In the genomic region with DNA sequence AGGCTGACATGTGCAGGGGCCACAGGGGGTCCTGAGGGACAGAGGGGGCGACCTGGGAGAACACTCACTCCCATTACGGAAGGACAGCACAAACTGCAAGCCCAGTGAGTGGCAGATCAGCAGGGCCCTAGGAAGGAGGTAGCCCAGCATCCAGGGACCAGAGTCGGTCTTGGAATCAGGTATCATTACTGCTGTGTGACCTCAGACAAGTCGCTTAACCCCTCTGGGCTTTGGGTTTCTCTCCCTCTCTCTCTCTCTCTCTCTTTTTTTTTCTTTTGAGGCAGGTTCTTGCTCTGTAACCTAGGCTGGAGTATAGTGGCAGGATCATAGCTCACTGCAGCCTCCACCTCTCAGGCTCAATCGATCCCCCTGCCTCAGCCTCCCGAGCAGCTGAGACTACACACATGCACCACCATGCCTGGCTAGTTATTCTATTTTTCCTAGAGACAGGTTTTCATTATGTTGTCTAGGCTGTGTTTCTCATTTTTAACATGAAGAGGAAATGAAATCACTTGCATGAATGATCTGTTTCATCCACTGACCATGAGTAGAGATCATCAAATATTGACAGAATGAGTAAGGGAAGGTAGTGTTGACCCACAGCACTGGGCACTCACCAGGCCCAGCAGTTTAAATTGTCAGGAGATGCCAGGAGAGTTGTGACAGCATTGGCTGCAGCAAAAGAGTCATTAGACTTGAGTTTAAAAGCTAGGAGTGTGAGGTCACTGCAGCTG, we compare ENCODE assay signal across 19 cellular contexts. TPM values are rescaled to one million over a fixed set of nuclear protein-coding genes. Genes with fewer than 3 reads are reported as not detected.
DNase-seq lines count a peak whose midpoint lies in the region; ATAC-seq, FAIRE-seq and TF ChIP-seq lines count a peak whose summit lies in the region.
"Had no signal": no experiment of that assay in that cellular context is flagged by ENCODE, and none has a peak within 500 bp of the region (broad histone marks: within the 10 kb centered on the region; RNA-seq: fewer than 3 reads in every experiment).

No MANE protein-coding gene starts in this region.

- CTCF ChIA-PET in MCF 10A (lab: Yijun Ruan, JAX), result interaction anchor here (0.7 kb wide), 1 partner anchor 1957 kb away, joined by 4 read pairs; a partner anchor contains a TSS

- H3K4me1 Mint-ChIP-seq in MCF 10A (ENCODE audit: insufficient read depth, unreplicated experiment), result no peaks in the 10 kb centered on the region

- H3K4me1 ChIP-seq in breast epithelium, result no peaks in the 10 kb centered on the region
- H3K4me1 ChIP-seq in RWPE2 (ENCODE audit: insufficient read depth, poor library complexity, severe bottlenecking), result no peaks in the 10 kb centered on the region
- H3K4me1 ChIP-seq in aorta (ENCODE audit: control insufficient read depth in 1 of 2, insufficient read depth in 2 of 2, low read length in 2 of 2), result no peaks in the 10 kb centered on the region
- H3K4me1 ChIP-seq: adrenal gland, gastroesophageal sphincter, parathyroid adenoma, spleen had no signal

- H3K27ac ChIP-seq in breast epithelium, result peak overlapping the region; percentile 61 to 70
- H3K27ac ChIP-seq in RWPE2 (ENCODE audit: poor library complexity, severe bottlenecking), result no peak overlapping the region
- H3K27ac ChIP-seq in aorta (ENCODE audit: low read depth in 1 of 2, low read length in 2 of 2), result no peak overlapping the region
- no peak overlapping the region for H3K27ac ChIP-seq in brain microvascular endothelial cell
- H3K27ac ChIP-seq: adrenal gland, gastroesophageal sphincter, parathyroid adenoma, spleen had no signal

- H3K9me3 ChIP-seq in breast epithelium (peaks cover 2 to 5% of the 10 kb centered on the region in 2 donors), RWPE2 (ENCODE audit: severe bottlenecking) (peaks cover 2% of the 10 kb centered on the region), aorta (ENCODE audit: control insufficient read depth, low read length) (no peaks in the 10 kb centered on the region)
- H3K9me3 ChIP-seq: adrenal gland had no signal

- no peaks in the 10 kb centered on the region for H3K9me3 Mint-ChIP-seq in MCF 10A (ENCODE audit: unreplicated experiment)

- intact Hi-C loops in breast epithelium (cut with DNase I; ENCODE audit: low total_unique reads) (no loop called here), MCF 10A (cut with micrococcal nuclease) (no loop called here), aorta (cut with DNase I) (no loop called here), Right ventricle myocardium inferior (cut with DNase I) (no loop called here)

- H3K4me3 ChIP-seq in breast epithelium, result no peak overlapping the region
- H3K4me3 ChIP-seq in RWPE2 (ENCODE audit: severe bottlenecking), result no peak overlapping the region
- no peak overlapping the region for H3K4me3 ChIP-seq in aorta (ENCODE audit: low read length in 2 of 2)
- H3K4me3 ChIP-seq in brain microvascular endothelial cell (ENCODE audit: low read depth, low read length), result no peak overlapping the region
- H3K4me3 ChIP-seq: adrenal gland, gastroesophageal sphincter, spleen had no signal

- WGBS in aorta, 2 donors, result 94 to 95% methylated on average over 6 of the region's 6 CpGs

- peak; percentile 22 to 63 for DNase-seq in breast epithelium (ENCODE audit: low spot score in 2 of 2)
- DNase-seq in MCF 10A (ENCODE audit: unreplicated experiment), result no peak
- no peak for DNase-seq in RWPE2 (ENCODE audit: low spot score)
- DNase-seq in left lobe of liver (ENCODE audit: low spot score), result peak; percentile 76
- no peak for DNase-seq in aorta
- DNase-seq in Right ventricle myocardium inferior (ENCODE audit: missing footprints), result no peak
- no peak for DNase-seq in brain microvascular endothelial cell
- no peak for DNase-seq in H54 (ENCODE audit: insufficient read length, low spot score)
- DNase-seq: activated CD8-positive, alpha-beta T cell treated with anti-CD3 and anti-CD28 coated beads for 36 hours; adrenal gland; GF-D8; NCI-H226; spleen; stimulated activated naive CD8-positive, alpha-beta T cell treated with anti-CD3 and anti-CD28 coated beads, Interleukin-15, amount 100 ng/mL, for 72 hours had no signal

- no peak overlapping the region for H3K27ac Mint-ChIP-seq in MCF 10A (ENCODE audit: low read depth, unreplicated experiment)
- H3K27ac Mint-ChIP-seq: activated CD8-positive, alpha-beta T cell treated with anti-CD3 and anti-CD28 coated beads for 36 hours; stimulated activated naive CD8-positive, alpha-beta T cell treated with anti-CD3 and anti-CD28 coated beads, Interleukin-15, amount 100 ng/mL, for 72 hours had no signal

- no TSS peak for BruUV-seq in MCF 10A (replicated peaks; lab: Mats Ljungman, UMichigan)

- H3K36me3 ChIP-seq in breast epithelium (no peaks in the 10 kb centered on the region), RWPE2 (ENCODE audit: low read depth) (no peaks in the 10 kb centered on the region), aorta (ENCODE audit: control insufficient read depth in 1 of 2, insufficient read depth in 2 of 2, low read length in 1 of 2) (no peaks in the 10 kb centered on the region), brain microvascular endothelial cell (replicated peaks) (no peaks in the 10 kb centered on the region)
- H3K36me3 ChIP-seq: adrenal gland, gastroesophageal sphincter had no signal

- H3K36me3 Mint-ChIP-seq in MCF 10A (ENCODE audit: insufficient read depth, unreplicated experiment), result no peaks in the 10 kb centered on the region

- ATAC-seq in RWPE2 (ENCODE audit: low read depth), result peak; percentile 88
- peak; percentile 98 for ATAC-seq in left lobe of liver
- ATAC-seq in aorta (ENCODE audit: low FRiP score), result peak; percentile 31
- no peak for ATAC-seq in Right ventricle myocardium inferior
- ATAC-seq: activated CD8-positive, alpha-beta T cell treated with anti-CD3 and anti-CD28 coated beads for 36 hours; gastroesophageal sphincter; HCT116; stimulated activated naive CD8-positive, alpha-beta T cell treated with anti-CD3 and anti-CD28 coated beads, Interleukin-15, amount 100 ng/mL, for 72 hours had no signal

- TF ChIP-seq POLR2A in breast epithelium (IDR thresholded peaks at IDR 0.05) (no peak), H54 (IDR thresholded peaks at IDR 0.05; ENCODE audit: low read depth, low read length) (no peak)

- no peak for TF ChIP-seq CTCF in breast epithelium (IDR thresholded peaks at IDR 0.05)
- TF ChIP-seq CTCF in MCF 10A (IDR thresholded peaks at IDR 0.05; ENCODE audit: unreplicated experiment), result no peak
- TF ChIP-seq CTCF in RWPE2 (IDR thresholded peaks at IDR 0.05; ENCODE audit: poor library complexity, severe bottlenecking), result no peak
- TF ChIP-seq CTCF in brain microvascular endothelial cell (IDR thresholded peaks at IDR 0.05; ENCODE audit: low read depth, low read length, missing control alignments), result no peak

- H3K4me3 Mint-ChIP-seq in MCF 10A (ENCODE audit: unreplicated experiment), result no peak overlapping the region
- H3K4me3 Mint-ChIP-seq: activated CD8-positive, alpha-beta T cell treated with anti-CD3 and anti-CD28 coated beads for 36 hours; stimulated activated naive CD8-positive, alpha-beta T cell treated with anti-CD3 and anti-CD28 coated beads, Interleukin-15, amount 100 ng/mL, for 72 hours had no signal

- H3K27me3 Mint-ChIP-seq in MCF 10A (ENCODE audit: insufficient read depth, unreplicated experiment), result no peaks in the 10 kb centered on the region
- H3K27me3 Mint-ChIP-seq: activated CD8-positive, alpha-beta T cell treated with anti-CD3 and anti-CD28 coated beads for 36 hours; stimulated activated naive CD8-positive, alpha-beta T cell treated with anti-CD3 and anti-CD28 coated beads, Interleukin-15, amount 100 ng/mL, for 72 hours had no signal

- H3K27me3 ChIP-seq in breast epithelium, result no peaks in the 10 kb centered on the region
- H3K27me3 ChIP-seq in RWPE2 (ENCODE audit: insufficient read depth, poor library complexity, severe bottlenecking), result no peaks in the 10 kb centered on the region
- H3K27me3 ChIP-seq in aorta (ENCODE audit: control insufficient read depth in 1 of 2, insufficient read depth in 2 of 2, low read length in 1 of 2), result no peaks in the 10 kb centered on the region
- no peaks in the 10 kb centered on the region for H3K27me3 ChIP-seq in brain microvascular endothelial cell (replicated peaks)
- H3K27me3 ChIP-seq: adrenal gland, gastroesophageal sphincter, spleen had no signal

- no peak for FAIRE-seq in H54 (lab: Jason Lieb, UNC)
- FAIRE-seq: keratinocyte had no signal

- POLR2A ChIA-PET in MCF 10A (lab: Yijun Ruan, JAX), result interaction anchor here (0.6 kb wide), 1 partner anchor 551 kb away, joined by 3 read pairs; no protein-coding TSS in a partner anchor

- in situ Hi-C loops in brain microvascular endothelial cell (cut with HindIII; ENCODE audit: low pct_ligation_motif_present, low sequenced_read_pairs), result no loop called here

RNA-seq across cellular contexts. Expression of a gene that starts 49.4 kb away (rescaled TPM):
- total RNA-seq in breast epithelium, result 100 to 1,000 TPM in 1 of 3 donors, 10 to 100 TPM in 2; 96.4 to 100 (median 98.1) TPM
- total RNA-seq in MCF 10A (2022), result 185 and 197 TPM in 2 replicates
- total RNA-seq in left lobe of liver, result 24.8 TPM
- 10 to 100 TPM; 42.9 to 61.4 TPM for total RNA-seq in aorta
- 10 to 100 TPM; 40.6 to 54.0 TPM for polyA plus RNA-seq in aorta
- 37.7 TPM for total RNA-seq in Right ventricle myocardium inferior

RNA-seq across cellular contexts. Expression of a gene that starts 55.6 kb away (rescaled TPM):
- total RNA-seq in breast epithelium (not detected), MCF 10A (2022) (not detected in 2 replicates), left lobe of liver (not detected), aorta (not detected), Right ventricle myocardium inferior (not detected)
- polyA plus RNA-seq in aorta, result not detected
- total RNA-seq: adrenal gland, gastroesophageal sphincter, mononuclear cell, spleen had no signal
- polyA plus RNA-seq: adrenal gland, keratinocyte had no signal

Comparison
In these comparisons a context has a peak if more than half of its experiments do, and no peak if none do; other contexts are left out.
1. DNase-seq: peak in breast epithelium (2 of 2) and left lobe of liver (single experiment); none in MCF 10A (single experiment), RWPE2 (single experiment), aorta (0 of 2), Right ventricle myocardium inferior (single experiment), brain microvascular endothelial cell (single experiment) and H54 (single experiment).
2. H3K27ac ChIP-seq: peak in breast epithelium (2 of 2); none in RWPE2 (single experiment), aorta (0 of 2) and brain microvascular endothelial cell (single experiment).